Comparison of ENCODE assay signal across 18 cellular contexts in the genomic region with DNA sequence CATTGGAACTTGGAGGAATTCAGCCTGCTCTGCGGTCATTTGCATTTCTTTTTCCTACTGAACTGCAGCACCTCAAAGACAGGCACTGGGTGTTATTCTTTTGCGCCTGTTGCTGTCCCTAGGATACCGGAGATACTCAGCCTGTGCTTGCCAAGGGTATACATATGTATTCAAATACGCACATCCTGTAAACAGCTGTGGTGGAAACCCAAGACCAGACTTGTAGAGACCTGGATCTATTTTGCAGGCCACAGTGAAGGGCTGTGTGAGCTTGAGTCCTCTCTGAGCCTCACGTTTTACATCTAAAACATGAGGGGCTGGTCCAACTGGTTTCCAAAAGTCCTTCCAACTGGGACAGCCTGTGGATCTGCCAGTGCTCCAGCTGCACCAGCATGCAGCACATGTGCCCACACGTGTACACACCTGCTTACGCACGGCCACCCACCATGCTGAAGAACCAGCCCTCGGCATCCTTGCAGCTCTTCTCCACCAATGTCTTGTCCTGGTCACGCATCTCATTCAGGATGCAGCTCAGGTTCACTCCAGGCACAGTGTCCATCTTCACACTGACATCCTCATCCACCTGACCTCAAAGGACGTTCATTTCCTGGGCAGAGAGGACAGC. TPM values are rescaled to one million over a fixed set of nuclear protein-coding genes. Genes with fewer than 3 reads are reported as not detected.
"Had no signal": no experiment of that assay in that cellular context is flagged by ENCODE, and none has a peak within 500 bp of the region (broad histone marks: within the 10 kb centered on the region; RNA-seq: fewer than 3 reads in every experiment).

No MANE protein-coding gene starts in this region.

RNA-seq across cellular contexts. Expression of a gene that starts 4.4 kb away (rescaled TPM):
- total RNA-seq: left ventricle myocardium inferior; natural killer cell treated with Interleukin-12 subunit alpha and Interleukin-12 subunit beta and Interleukin-15 and Interleukin-18, amount 100 ng/mL, for 72 hours; right atrium auricular region; sciatic nerve had no signal
- polyA plus RNA-seq: heart left ventricle had no signal

RNA-seq across cellular contexts. Expression of a gene that starts 16.2 kb away (rescaled TPM):
- total RNA-seq: cerebellum; colonic mucosa; endothelial cell of umbilical vein; heart left ventricle; left colon; left ventricle myocardium inferior; mucosa of descending colon; natural killer cell treated with Interleukin-12 subunit alpha and Interleukin-12 subunit beta and Interleukin-15 and Interleukin-18, amount 100 ng/mL, for 72 hours had no signal
- polyA plus RNA-seq: endothelial cell of umbilical vein, ovary had no signal

RNA-seq across cellular contexts. Expression of a gene that starts 42.0 kb away (rescaled TPM):
- total RNA-seq: cerebellum; colonic mucosa; left ventricle myocardium inferior; mesothelial cell of epicardium; natural killer cell treated with Interleukin-12 subunit alpha and Interleukin-12 subunit beta and Interleukin-15 and Interleukin-18, amount 100 ng/mL, for 72 hours had no signal
- polyA plus RNA-seq: heart left ventricle, ovary had no signal

RNA-seq across cellular contexts. Expression of a gene that starts 56.9 kb away (rescaled TPM):
- total RNA-seq: cerebellum; colonic mucosa; endothelial cell of umbilical vein; gastroesophageal sphincter; heart left ventricle; hepatocyte; left colon; left ventricle myocardium inferior; lung; mesothelial cell of epicardium; mucosa of descending colon; natural killer cell treated with Interleukin-12 subunit alpha and Interleukin-12 subunit beta and Interleukin-15 and Interleukin-18, amount 100 ng/mL, for 72 hours; ovary; right atrium auricular region; sciatic nerve; tibial nerve; ureter; vagina had no signal
- polyA plus RNA-seq: endothelial cell of umbilical vein, heart left ventricle, hepatocyte, lung, ovary had no signal
